ENCODE assay signal across 8 cellular contexts in genomic region chr3:187802928-187803259, GRCh38. TPM values are rescaled to one million over a fixed set of nuclear protein-coding genes. Genes with fewer than 3 reads are reported as not detected.
DNase-seq lines count a peak whose midpoint lies in the region; ATAC-seq and TF ChIP-seq lines count a peak whose summit lies in the region.

No MANE protein-coding gene starts in this region.

- WGBS in mesendoderm (ENCODE audit: extremely low coverage, insufficient coverage, low lambda C conversion rate): no CpG with 5 or more reads among the region's 9 CpGs
- 75% methylated on average over 8 of the region's 9 CpGs for WGBS in right lobe of liver (ENCODE audit: insufficient coverage, low coverage, low lambda C conversion rate, missing lambda C conversion rate)

- H3K27me3 Mint-ChIP-seq in activated CD4-positive, alpha-beta T cell treated with anti-CD3 and anti-CD28 coated beads, Interleukin-2, amount 10 ng/mL, durations not matched to agents 24 days and 14 days: no peaks in the 10 kb centered on the region

- TF ChIP-seq CTCF in right lobe of liver (IDR thresholded peaks at IDR 0.05): no peak
- TF ChIP-seq CTCF in uterus (IDR thresholded peaks at IDR 0.05): no peak

- no peak overlapping the region for H2BK120ac ChIP-seq in mesendoderm (ENCODE audit: low read depth, low read length)

- peaks cover 15% of the 10 kb centered on the region for H3K36me3 Mint-ChIP-seq in activated CD4-positive, alpha-beta T cell treated with anti-CD3 and anti-CD28 coated beads, Interleukin-2, amount 10 ng/mL, durations not matched to agents 24 days and 14 days (ENCODE audit: low read depth)

- no peak overlapping the region for H3K9ac ChIP-seq in mesendoderm (ENCODE audit: low read length)

- H3K18ac ChIP-seq in mesendoderm (ENCODE audit: low read length): no peak overlapping the region

- ATAC-seq in GM18907 (IDR thresholded peaks at IDR 0.05; ENCODE audit: unreplicated experiment) (peak; percentile 90), HG02884 (IDR thresholded peaks at IDR 0.05; ENCODE audit: unreplicated experiment) (peak; percentile 82), right lobe of liver (no peak), Right ventricle myocardium inferior (no peak)

- no peak overlapping the region for H2AK5ac ChIP-seq in mesendoderm (ENCODE audit: low read length)

- peaks cover 90% of the 10 kb centered on the region for H3K4me1 Mint-ChIP-seq in activated CD4-positive, alpha-beta T cell treated with anti-CD3 and anti-CD28 coated beads, Interleukin-2, amount 10 ng/mL, durations not matched to agents 24 days and 14 days

- H3K4ac ChIP-seq in mesendoderm (ENCODE audit: low read depth, low read length): no peak overlapping the region

- H2BK5ac ChIP-seq in mesendoderm (ENCODE audit: low read length): no peak overlapping the region

- TF ChIP-seq POLR2A in right lobe of liver (IDR thresholded peaks at IDR 0.05): no peak
- no peak for TF ChIP-seq POLR2A in uterus (IDR thresholded peaks at IDR 0.05)

- H4K8ac ChIP-seq in mesendoderm (ENCODE audit: low read depth, low read length): no peak overlapping the region

- no peak overlapping the region for H3K56ac ChIP-seq in mesendoderm (ENCODE audit: low read length)

- no peak overlapping the region for H3K4me3 ChIP-seq in mesendoderm (ENCODE audit: low read length)
- H3K4me3 ChIP-seq in right lobe of liver: no peak overlapping the region
- no peak overlapping the region for H3K4me3 ChIP-seq in uterus

- peak; percentile 94 for DNase-seq in activated CD4-positive, alpha-beta T cell treated with anti-CD3 and anti-CD28 coated beads, Interleukin-2, amount 10 ng/mL, durations not matched to agents 24 days and 14 days
- peak; percentile 40 for DNase-seq in stimulated activated CD4-positive, alpha-beta T cell treated with anti-CD3 and anti-CD28 coated beads, Interleukin-2, amount 100 ng/mL, for 4 hours (ENCODE audit: low read depth)
- DNase-seq in mesendoderm (no peak), right lobe of liver (no peak), uterus (no peak), Right ventricle myocardium inferior (ENCODE audit: missing footprints) (no peak)

- H3K4me1 ChIP-seq in mesendoderm (ENCODE audit: control insufficient read depth, low read depth, low read length) (peaks cover 2% of the 10 kb centered on the region), right lobe of liver (peaks cover 0 to 13% (median 2%) of the 10 kb centered on the region in 4 donors), uterus (no peaks in the 10 kb centered on the region)

- H3K27me3 ChIP-seq in mesendoderm (ENCODE audit: insufficient read depth, low read length, poor library complexity) (no peaks in the 10 kb centered on the region), right lobe of liver (no peaks in the 10 kb centered on the region), uterus (no peaks in the 10 kb centered on the region)

- no peak overlapping the region for H3K4me2 ChIP-seq in mesendoderm (ENCODE audit: low read length)

- H3K27ac ChIP-seq in mesendoderm (ENCODE audit: low read depth, low read length) (no peak overlapping the region), right lobe of liver (no peak overlapping the region), uterus (no peak overlapping the region)

- H3K79me2 ChIP-seq in mesendoderm (ENCODE audit: control insufficient read depth, insufficient read depth, low read length): no peaks in the 10 kb centered on the region

- H3K9me3 Mint-ChIP-seq in activated CD4-positive, alpha-beta T cell treated with anti-CD3 and anti-CD28 coated beads, Interleukin-2, amount 10 ng/mL, durations not matched to agents 24 days and 14 days: peaks cover 20% of the 10 kb centered on the region

- intact Hi-C loops in activated CD4-positive, alpha-beta T cell treated with anti-CD3 and anti-CD28 coated beads, Interleukin-2, amount 10 ng/mL, durations not matched to agents 24 days and 14 days (cut with micrococcal nuclease): loop anchor here (1.0 to 10.0 kb wide), 14 partner anchors 26 to 1114 kb away; partner anchors contain the start of genes BCL6 and LPP
- intact Hi-C loops in right lobe of liver (cut with DNase I) (loop anchor here in 1 of 2 donors (10.0 kb wide), 1 partner anchor 152 kb away; no protein-coding TSS in a partner anchor), uterus (cut with DNase I; ENCODE audit: low total_unique reads) (no loop called here), Right ventricle myocardium inferior (cut with DNase I) (no loop called here)

- H3K36me3 ChIP-seq in mesendoderm (ENCODE audit: control insufficient read depth, insufficient read depth, low read length) (no peaks in the 10 kb centered on the region), right lobe of liver (no peaks in the 10 kb centered on the region), uterus (no peaks in the 10 kb centered on the region)

- H3K4me3 Mint-ChIP-seq in activated CD4-positive, alpha-beta T cell treated with anti-CD3 and anti-CD28 coated beads, Interleukin-2, amount 10 ng/mL, durations not matched to agents 24 days and 14 days: peak overlapping the region; percentile 36

- H3K23ac ChIP-seq in mesendoderm (ENCODE audit: low read length): no peak overlapping the region

- H3K9me3 ChIP-seq in right lobe of liver: no peaks in the 10 kb centered on the region
- H3K9me3 ChIP-seq in uterus: no peaks in the 10 kb centered on the region

- no peaks in the 10 kb centered on the region for H3K79me1 ChIP-seq in mesendoderm (ENCODE audit: low read length)

- H2BK15ac ChIP-seq in mesendoderm (replicated peaks; ENCODE audit: low read depth): no peak overlapping the region

- no peak overlapping the region for H4K5ac ChIP-seq in mesendoderm (ENCODE audit: low read length)

- H3K27ac Mint-ChIP-seq in activated CD4-positive, alpha-beta T cell treated with anti-CD3 and anti-CD28 coated beads, Interleukin-2, amount 10 ng/mL, durations not matched to agents 24 days and 14 days: peak overlapping the region; percentile 97

RNA-seq across cellular contexts. Expression of gene BCL6, which starts 57.6 kb away (rescaled TPM):
- total RNA-seq in activated CD4-positive, alpha-beta T cell treated with anti-CD3 and anti-CD28 coated beads, Interleukin-2, amount 10 ng/mL, durations not matched to agents 24 days and 14 days: 41.7 and 51.7 TPM in 2 replicates
- 1.3 TPM for polyA plus RNA-seq in mesendoderm (2013, experiment 1 of 2)
- polyA plus RNA-seq in mesendoderm (2013, experiment 2 of 2): 1.4 TPM
- total RNA-seq in right lobe of liver: 10 to 100 TPM; 29.1 to 67.5 (median 41.8) TPM
- 100 to 1,000 TPM in 1 of 4 donors, 10 to 100 TPM in 2, 1 to 10 TPM in 1; 6.6 to 188 (median 51.0) TPM for total RNA-seq in uterus
- total RNA-seq in Right ventricle myocardium inferior: 95.5 TPM

Comparison
In these comparisons a context has a peak if more than half of its experiments do, and no peak if none do; other contexts are left out.
1. ATAC-seq: peak in GM18907 (single experiment) and HG02884 (single experiment); none in right lobe of liver (0 of 4) and Right ventricle myocardium inferior (single experiment).
2. DNase-seq: peak in activated CD4-positive, alpha-beta T cell treated with anti-CD3 and anti-CD28 coated beads, Interleukin-2, amount 10 ng/mL, durations not matched to agents 24 days and 14 days (single experiment) and stimulated activated CD4-positive, alpha-beta T cell treated with anti-CD3 and anti-CD28 coated beads, Interleukin-2, amount 100 ng/mL, for 4 hours (single experiment); none in mesendoderm (single experiment), right lobe of liver (0 of 3), uterus (0 of 2) and Right ventricle myocardium inferior (single experiment).